In genomic region chr2:218294430-218294999, GRCh38 we compare ENCODE assay signal across 11 cellular contexts. TPM values are rescaled to one million over a fixed set of nuclear protein-coding genes. Genes with fewer than 3 reads are reported as not detected.
A peak's percentile ranks its signal among the peaks of the same experiment; 100 is the strongest.
DNase-seq lines count a peak whose midpoint lies in the region; ATAC-seq and TF ChIP-seq lines count a peak whose summit lies in the region.
"Had no signal": no experiment of that assay in that cellular context is flagged by ENCODE, and none has a peak within 500 bp of the region (broad histone marks: within the 10 kb centered on the region; RNA-seq: fewer than 3 reads in every experiment).

No MANE protein-coding gene starts in this region.

- H3K4me3 ChIP-seq in cardiac muscle cell (no peak overlapping the region), right atrium auricular region (no peak overlapping the region), lower lobe of right lung (no peak overlapping the region), vagina (no peak overlapping the region), ovary (no peak overlapping the region), brain microvascular endothelial cell (ENCODE audit: low read depth, low read length) (no peak overlapping the region)

- TF ChIP-seq CTCF in cardiac muscle cell (IDR thresholded peaks at IDR 0.05; ENCODE audit: low read depth, low read length) (no peak), right atrium auricular region (IDR thresholded peaks at IDR 0.05) (no peak), lower lobe of right lung (IDR thresholded peaks at IDR 0.05) (no peak), vagina (IDR thresholded peaks at IDR 0.05) (no peak), ovary (IDR thresholded peaks at IDR 0.05) (no peak), brain microvascular endothelial cell (IDR thresholded peaks at IDR 0.05; ENCODE audit: low read depth, low read length, missing control alignments) (no peak)

- TF ChIP-seq EP300 in ovary (IDR thresholded peaks at IDR 0.05): no peak

- H3K27ac ChIP-seq in cardiac muscle cell (peak overlapping the region; percentile 78), right atrium auricular region (no peak overlapping the region), lower lobe of right lung (peak overlapping the region; percentile 97), vagina (peak overlapping the region; percentile 100), ovary (no peak overlapping the region), brain microvascular endothelial cell (no peak overlapping the region)
- H3K27ac ChIP-seq: HL-60 had no signal

- WGBS in ovary, 3 donors: 86 to 93% (median 88%) methylated on average over 5 of the region's 5 CpGs

- H3K4me1 ChIP-seq in cardiac muscle cell (ENCODE audit: low read depth) (peaks cover 20% of the 10 kb centered on the region), right atrium auricular region (peaks cover 0 to 47% of the 10 kb centered on the region in 2 donors), lower lobe of right lung (peaks cover 72% of the 10 kb centered on the region), vagina (peaks cover 73% of the 10 kb centered on the region), ovary (ENCODE audit: insufficient read depth) (peaks cover 7% of the 10 kb centered on the region)

- no peaks in the 10 kb centered on the region for H3K36me3 ChIP-seq in cardiac muscle cell
- H3K36me3 ChIP-seq in right atrium auricular region: no peaks in the 10 kb centered on the region
- no peaks in the 10 kb centered on the region for H3K36me3 ChIP-seq in lower lobe of right lung
- no peaks in the 10 kb centered on the region for H3K36me3 ChIP-seq in vagina
- H3K36me3 ChIP-seq in ovary: no peaks in the 10 kb centered on the region
- no peaks in the 10 kb centered on the region for H3K36me3 ChIP-seq in brain microvascular endothelial cell (replicated peaks)

- H3K27me3 ChIP-seq in cardiac muscle cell (no peaks in the 10 kb centered on the region), right atrium auricular region (no peaks in the 10 kb centered on the region), lower lobe of right lung (ENCODE audit: low read depth) (no peaks in the 10 kb centered on the region), vagina (no peaks in the 10 kb centered on the region), ovary (no peaks in the 10 kb centered on the region), brain microvascular endothelial cell (replicated peaks) (no peaks in the 10 kb centered on the region)

- H3K9me3 ChIP-seq in cardiac muscle cell (ENCODE audit: low read depth): no peaks in the 10 kb centered on the region
- no peaks in the 10 kb centered on the region for H3K9me3 ChIP-seq in right atrium auricular region
- no peaks in the 10 kb centered on the region for H3K9me3 ChIP-seq in lower lobe of right lung
- H3K9me3 ChIP-seq in vagina: no peaks in the 10 kb centered on the region
- no peaks in the 10 kb centered on the region for H3K9me3 ChIP-seq in ovary

- no peak for ATAC-seq in lower lobe of right lung
- ATAC-seq: activated naive CD4-positive, alpha-beta T cell treated with anti-CD3 and anti-CD28 coated beads, Interleukin-2, amount 50 U/mL, for 72 hours had no signal

- no peak for DNase-seq in cardiac muscle cell (ENCODE audit: low read depth in 1 of 2, low spot score in 1 of 2)
- no peak for DNase-seq in right atrium auricular region (ENCODE audit: low spot score)
- DNase-seq in lower lobe of right lung: no peak
- no peak for DNase-seq in vagina (ENCODE audit: extremely low spot score in 2 of 2)
- no peak for DNase-seq in ovary
- DNase-seq in brain microvascular endothelial cell: no peak
- DNase-seq: activated CD4-positive, CD25-positive, alpha-beta regulatory T cell treated with anti-CD3 and anti-CD28 coated beads, Interleukin-2, amount 50 U/mL, for 72 hours; NCI-H1436 treated with DMSO at 0.1 percent for 48 hours had no signal

- TF ChIP-seq POLR2A in vagina (IDR thresholded peaks at IDR 0.05) (no peak), ovary (IDR thresholded peaks at IDR 0.05) (no peak)

- intact Hi-C loops in lower lobe of right lung (cut with DNase I): loop anchor here (10.0 kb wide), 1 partner anchor 70 kb away; no protein-coding TSS in a partner anchor
- intact Hi-C loops in vagina (cut with DNase I): loop anchor here (5.0 kb wide), 1 partner anchor 103 kb away; the partner anchor contains the start of gene CTDSP1
- intact Hi-C loops in ovary (cut with DNase I): loop anchor here in 2 of 4 donors (5.0 to 10.0 kb wide), 2 partner anchors 103 to 170 kb away; partner anchors contain the start of gene CTDSP1 (in 1 of the 2)

- in situ Hi-C loops in brain microvascular endothelial cell (cut with HindIII; ENCODE audit: low pct_ligation_motif_present, low sequenced_read_pairs): no loop called here

RNA-seq across cellular contexts. Expression of gene TMBIM1, which starts 2.2 kb away (rescaled TPM):
- total RNA-seq in cardiac muscle cell: 15.5 and 25.9 TPM in 2 replicates
- 18.8 and 41.2 TPM in 2 replicates for polyA plus RNA-seq in cardiac muscle cell
- 100 to 1,000 TPM in 1 of 2 donors, 10 to 100 TPM in 1; 82.8 to 225 TPM for total RNA-seq in right atrium auricular region
- total RNA-seq in lower lobe of right lung: 300 TPM
- 232 TPM for total RNA-seq in vagina
- 100 to 1,000 TPM in 6 of 7 donors, 10 to 100 TPM in 1; 80.6 to 137 (median 114) TPM for total RNA-seq in ovary
- 100 to 1,000 TPM; 106 to 259 TPM for polyA plus RNA-seq in ovary

RNA-seq across cellular contexts. Expression of gene PNKD, which starts 24.2 kb away (rescaled TPM):
- total RNA-seq in cardiac muscle cell (103 and 173 TPM in 2 replicates), right atrium auricular region (10 to 100 TPM; 54.5 to 71.4 TPM), lower lobe of right lung (65.8 TPM), vagina (28.7 TPM), ovary (10 to 100 TPM; 37.3 to 59.6 (median 48.1) TPM)
- polyA plus RNA-seq in cardiac muscle cell (206 and 287 TPM in 2 replicates), ovary (10 to 100 TPM; 23.3 to 74.5 TPM)

RNA-seq across cellular contexts. Expression of gene AAMP, which starts 24.6 kb away (rescaled TPM):
- 269 and 315 TPM in 2 replicates for total RNA-seq in cardiac muscle cell
- 273 and 276 TPM in 2 replicates for polyA plus RNA-seq in cardiac muscle cell
- 10 to 100 TPM; 54.3 to 88.8 TPM for total RNA-seq in right atrium auricular region
- total RNA-seq in lower lobe of right lung: 58.8 TPM
- 106 TPM for total RNA-seq in vagina
- total RNA-seq in ovary: 100 to 1,000 TPM in 5 of 7 donors, 10 to 100 TPM in 2; 86.5 to 123 (median 106) TPM
- 100 to 1,000 TPM in 1 of 2 donors, 10 to 100 TPM in 1; 71.1 to 144 TPM for polyA plus RNA-seq in ovary

RNA-seq across cellular contexts. Expression of gene GPBAR1, which starts 33.7 kb away (rescaled TPM):
- 2.4 and 4.4 TPM in 2 replicates for total RNA-seq in cardiac muscle cell
- 2.9 and 7.9 TPM in 2 replicates for polyA plus RNA-seq in cardiac muscle cell
- total RNA-seq in right atrium auricular region: 10 to 100 TPM in 1 of 2 donors, 1 to 10 TPM in 1; 1.9 to 10.7 TPM
- total RNA-seq in lower lobe of right lung: 4.6 TPM
- 8.1 TPM for total RNA-seq in vagina
- 1 to 10 TPM in 5 of 7 donors, under 1 TPM in 2; 0.38 to 3.8 (median 2.1) TPM for total RNA-seq in ovary
- polyA plus RNA-seq in ovary: 1 to 10 TPM in 1 of 2 donors, under 1 TPM in 1; 0.28 to 2.8 TPM
- polyA plus RNA-seq: fibroblast of lung had no signal

Comparison
In these comparisons a context has a peak if more than half of its experiments do, and no peak if none do; other contexts are left out.
1. H3K27ac ChIP-seq: peak in cardiac muscle cell (single experiment), lower lobe of right lung (single experiment) and vagina (single experiment); none in right atrium auricular region (0 of 2), ovary (0 of 2) and brain microvascular endothelial cell (single experiment).